ENCODE assay signal across 28 cellular contexts in the genomic region with DNA sequence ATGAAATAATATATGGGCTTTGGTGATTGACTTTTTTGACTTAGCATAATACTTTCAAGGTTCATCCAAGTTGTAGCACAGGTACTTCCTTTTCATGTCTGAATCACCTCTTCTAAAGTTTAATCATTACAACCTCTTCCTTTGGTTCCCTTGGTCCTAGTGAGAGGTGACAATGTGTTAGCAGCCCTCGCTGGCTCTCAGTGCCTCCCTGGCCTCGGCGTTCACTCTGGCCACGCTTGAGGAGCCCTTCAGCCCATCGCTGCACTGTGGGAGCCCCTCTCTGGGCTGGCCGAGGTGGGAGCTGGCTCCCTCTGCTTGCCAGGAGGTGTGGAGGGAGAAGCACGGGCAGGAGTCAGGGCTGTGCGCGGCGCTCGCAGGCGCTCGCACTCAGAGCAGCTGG.
"Had no signal": no experiment of that assay in that cellular context is flagged by ENCODE, and none has a peak within 500 bp of the region (broad histone marks: within the 10 kb centered on the region; RNA-seq: fewer than 3 reads in every experiment).

No MANE protein-coding gene starts in this region.

- H3K4me3 ChIP-seq: esophagus squamous epithelium, heart right ventricle, left lung, lower lobe of right lung, skin epidermis, transverse colon had no signal

- H3K9me3 ChIP-seq: esophagus squamous epithelium, lower lobe of right lung, testis, transverse colon had no signal

- H3K27ac ChIP-seq: epithelial cell of prostate, esophagus squamous epithelium, heart right ventricle, left lung, lower lobe of right lung, skin epidermis, testis, transverse colon, WERI-Rb-1 had no signal

- H3K27ac Mint-ChIP-seq: nephron, progenitor cell of endocrine pancreas had no signal

- H3K4me1 ChIP-seq: esophagus squamous epithelium, heart right ventricle, left lung, lower lobe of right lung, testis, transverse colon had no signal

- H3K9me3 Mint-ChIP-seq: activated T-helper 2 cell treated with anti-CD3 and anti-CD28 coated beads, Interferon-gamma antibody, Interleukin-2, Interleukin-4, amounts not matched to agents 10 μg/mL and 5 μg/mL and 100 μg/mL, durations not matched to agents 14 hours and 24 hours and 36 hours had no signal

- ATAC-seq: heart right ventricle; left lung; lower lobe of right lung; sciatic nerve; stimulated activated naive CD8-positive, alpha-beta T cell treated with anti-CD3 and anti-CD28 coated beads, Interleukin-15, Interleukin-2, amounts not matched to agents 100 U/mL and 50 U/mL, for 24 hours had no signal

- H3K27me3 ChIP-seq: testis, transverse colon had no signal

- H3K4me3 Mint-ChIP-seq: nephron; T-helper 1 cell treated with Interleukin-12 subunit alpha and Interleukin-12 subunit beta and Interleukin-4 antibody, amounts not matched to agents 30 μg/mL and 1 μg/mL, for 36 hours had no signal

- DNase-seq: activated CD4-positive, alpha-beta T cell treated with anti-CD3 and anti-CD28 coated beads, Interleukin-2, amount 50 U/mL, for 4 hours; activated CD4-positive, CD25-positive, alpha-beta regulatory T cell treated with anti-CD3 and anti-CD28 coated beads, Interleukin-2, amount 50 U/mL, for 72 hours; activated naive CD4-positive, alpha-beta T cell treated with Interleukin-2 at 50 U/mL for 16 hours; activated T-cell treated with anti-CD3 and anti-CD28 coated beads for 4 hours; anterior cingulate cortex; dermis blood vessel endothelial cell; effector CD4-positive, alpha-beta T cell; esophagus squamous epithelium; foreskin melanocyte; heart right ventricle; kidney glomerular epithelial cell; left lung; lower lobe of right lung; mesendoderm; stimulated activated CD4-positive, alpha-beta T cell treated with anti-CD3 and anti-CD28 coated beads, Interleukin-12 subunit alpha, Interleukin-12 subunit beta, amount 100 ng/mL, for 4 hours; stimulated activated CD4-positive, alpha-beta T cell treated with anti-CD3 and anti-CD28 coated beads, Interleukin-4, amount 100 ng/mL, for 1 hour; stimulated activated naive CD8-positive, alpha-beta T cell treated with anti-CD3 and anti-CD28 coated beads, Interleukin-15, Interleukin-2, amounts not matched to agents 100 U/mL and 50 U/mL, for 24 hours; T-helper 9 cell; transverse colon; WERI-Rb-1 had no signal

- H3K4me1 Mint-ChIP-seq: nephron had no signal

- H3K36me3 ChIP-seq: esophagus squamous epithelium, heart right ventricle, left lung, lower lobe of right lung, transverse colon, WERI-Rb-1 had no signal
